In genomic region chr5:61055434-61056006, GRCh38 we compare ENCODE assay signal across 1 cellular context.
TF ChIP-seq lines count a peak whose summit lies in the region.

No MANE protein-coding gene starts in this region.

TF ChIP-seq in H1, 55 proteins besides CTCF, POLR2A, EP300 and RAD21 (continued from another document):
- TF ChIP-seq GABPA (IDR thresholded peaks at IDR 0.05; ENCODE audit: borderline replicate concordance, insufficient read depth, low read length) (no peak), TAF7 (optimal IDR thresholded peaks at IDR 0.05; ENCODE audit: borderline replicate concordance, low read depth, low read length) (no peak), SIX5 (IDR thresholded peaks at IDR 0.05; ENCODE audit: low read depth, low read length) (no peak), EGR1 (IDR thresholded peaks at IDR 0.05; ENCODE audit: borderline replicate concordance, low read depth, low read length) (no peak), PHF8 (conservative IDR thresholded peaks at IDR 0.05; ENCODE audit: low read depth, low read length) (no peak), SIRT6 (IDR thresholded peaks at IDR 0.05; ENCODE audit: low read length) (no peak), KDM5A (IDR thresholded peaks at IDR 0.05; ENCODE audit: low read length) (no peak), TEAD4 (IDR thresholded peaks at IDR 0.05; ENCODE audit: low read depth, low read length) (no peak), SP2 (IDR thresholded peaks at IDR 0.05; ENCODE audit: low read length) (no peak), MAFK (IDR thresholded peaks at IDR 0.05; ENCODE audit: low read depth, low read length) (no peak), SRF (IDR thresholded peaks at IDR 0.05; ENCODE audit: low read depth, low read length) (no peak), KDM4A (IDR thresholded peaks at IDR 0.05; ENCODE audit: low read depth, low read length, severe bottlenecking) (no peak), BCL11A (IDR thresholded peaks at IDR 0.05; ENCODE audit: low read depth in 2 of 2, low read length in 2 of 2) (no peak), FOSL1 (IDR thresholded peaks at IDR 0.05; ENCODE audit: insufficient read depth, low read depth, low read length) (no peak), BRCA1 (IDR thresholded peaks at IDR 0.05; ENCODE audit: low read depth, low read length) (no peak), RFX5 (IDR thresholded peaks at IDR 0.05; ENCODE audit: borderline replicate concordance, low read depth, low read length) (no peak)
- TF ChIP-seq, protein P1, sequence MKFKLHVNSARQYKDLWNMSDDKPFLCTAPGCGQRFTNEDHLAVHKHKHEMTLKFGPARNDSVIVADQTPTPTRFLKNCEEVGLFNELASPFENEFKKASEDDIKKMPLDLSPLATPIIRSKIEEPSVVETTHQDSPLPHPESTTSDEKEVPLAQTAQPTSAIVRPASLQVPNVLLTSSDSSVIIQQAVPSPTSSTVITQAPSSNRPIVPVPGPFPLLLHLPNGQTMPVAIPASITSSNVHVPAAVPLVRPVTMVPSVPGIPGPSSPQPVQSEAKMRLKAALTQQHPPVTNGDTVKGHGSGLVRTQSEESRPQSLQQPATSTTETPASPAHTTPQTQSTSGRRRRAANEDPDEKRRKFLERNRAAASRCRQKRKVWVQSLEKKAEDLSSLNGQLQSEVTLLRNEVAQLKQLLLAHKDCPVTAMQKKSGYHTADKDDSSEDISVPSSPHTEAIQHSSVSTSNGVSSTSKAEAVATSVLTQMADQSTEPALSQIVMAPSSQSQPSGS (IDR thresholded peaks at IDR 0.05; ENCODE audit: low read length): no peak
- TF ChIP-seq, protein P2, sequence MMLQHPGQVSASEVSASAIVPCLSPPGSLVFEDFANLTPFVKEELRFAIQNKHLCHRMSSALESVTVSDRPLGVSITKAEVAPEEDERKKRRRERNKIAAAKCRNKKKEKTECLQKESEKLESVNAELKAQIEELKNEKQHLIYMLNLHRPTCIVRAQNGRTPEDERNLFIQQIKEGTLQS (IDR thresholded peaks at IDR 0.05; ENCODE audit: insufficient read depth, low read depth, low read length): no peak
- TF ChIP-seq, protein P3, sequence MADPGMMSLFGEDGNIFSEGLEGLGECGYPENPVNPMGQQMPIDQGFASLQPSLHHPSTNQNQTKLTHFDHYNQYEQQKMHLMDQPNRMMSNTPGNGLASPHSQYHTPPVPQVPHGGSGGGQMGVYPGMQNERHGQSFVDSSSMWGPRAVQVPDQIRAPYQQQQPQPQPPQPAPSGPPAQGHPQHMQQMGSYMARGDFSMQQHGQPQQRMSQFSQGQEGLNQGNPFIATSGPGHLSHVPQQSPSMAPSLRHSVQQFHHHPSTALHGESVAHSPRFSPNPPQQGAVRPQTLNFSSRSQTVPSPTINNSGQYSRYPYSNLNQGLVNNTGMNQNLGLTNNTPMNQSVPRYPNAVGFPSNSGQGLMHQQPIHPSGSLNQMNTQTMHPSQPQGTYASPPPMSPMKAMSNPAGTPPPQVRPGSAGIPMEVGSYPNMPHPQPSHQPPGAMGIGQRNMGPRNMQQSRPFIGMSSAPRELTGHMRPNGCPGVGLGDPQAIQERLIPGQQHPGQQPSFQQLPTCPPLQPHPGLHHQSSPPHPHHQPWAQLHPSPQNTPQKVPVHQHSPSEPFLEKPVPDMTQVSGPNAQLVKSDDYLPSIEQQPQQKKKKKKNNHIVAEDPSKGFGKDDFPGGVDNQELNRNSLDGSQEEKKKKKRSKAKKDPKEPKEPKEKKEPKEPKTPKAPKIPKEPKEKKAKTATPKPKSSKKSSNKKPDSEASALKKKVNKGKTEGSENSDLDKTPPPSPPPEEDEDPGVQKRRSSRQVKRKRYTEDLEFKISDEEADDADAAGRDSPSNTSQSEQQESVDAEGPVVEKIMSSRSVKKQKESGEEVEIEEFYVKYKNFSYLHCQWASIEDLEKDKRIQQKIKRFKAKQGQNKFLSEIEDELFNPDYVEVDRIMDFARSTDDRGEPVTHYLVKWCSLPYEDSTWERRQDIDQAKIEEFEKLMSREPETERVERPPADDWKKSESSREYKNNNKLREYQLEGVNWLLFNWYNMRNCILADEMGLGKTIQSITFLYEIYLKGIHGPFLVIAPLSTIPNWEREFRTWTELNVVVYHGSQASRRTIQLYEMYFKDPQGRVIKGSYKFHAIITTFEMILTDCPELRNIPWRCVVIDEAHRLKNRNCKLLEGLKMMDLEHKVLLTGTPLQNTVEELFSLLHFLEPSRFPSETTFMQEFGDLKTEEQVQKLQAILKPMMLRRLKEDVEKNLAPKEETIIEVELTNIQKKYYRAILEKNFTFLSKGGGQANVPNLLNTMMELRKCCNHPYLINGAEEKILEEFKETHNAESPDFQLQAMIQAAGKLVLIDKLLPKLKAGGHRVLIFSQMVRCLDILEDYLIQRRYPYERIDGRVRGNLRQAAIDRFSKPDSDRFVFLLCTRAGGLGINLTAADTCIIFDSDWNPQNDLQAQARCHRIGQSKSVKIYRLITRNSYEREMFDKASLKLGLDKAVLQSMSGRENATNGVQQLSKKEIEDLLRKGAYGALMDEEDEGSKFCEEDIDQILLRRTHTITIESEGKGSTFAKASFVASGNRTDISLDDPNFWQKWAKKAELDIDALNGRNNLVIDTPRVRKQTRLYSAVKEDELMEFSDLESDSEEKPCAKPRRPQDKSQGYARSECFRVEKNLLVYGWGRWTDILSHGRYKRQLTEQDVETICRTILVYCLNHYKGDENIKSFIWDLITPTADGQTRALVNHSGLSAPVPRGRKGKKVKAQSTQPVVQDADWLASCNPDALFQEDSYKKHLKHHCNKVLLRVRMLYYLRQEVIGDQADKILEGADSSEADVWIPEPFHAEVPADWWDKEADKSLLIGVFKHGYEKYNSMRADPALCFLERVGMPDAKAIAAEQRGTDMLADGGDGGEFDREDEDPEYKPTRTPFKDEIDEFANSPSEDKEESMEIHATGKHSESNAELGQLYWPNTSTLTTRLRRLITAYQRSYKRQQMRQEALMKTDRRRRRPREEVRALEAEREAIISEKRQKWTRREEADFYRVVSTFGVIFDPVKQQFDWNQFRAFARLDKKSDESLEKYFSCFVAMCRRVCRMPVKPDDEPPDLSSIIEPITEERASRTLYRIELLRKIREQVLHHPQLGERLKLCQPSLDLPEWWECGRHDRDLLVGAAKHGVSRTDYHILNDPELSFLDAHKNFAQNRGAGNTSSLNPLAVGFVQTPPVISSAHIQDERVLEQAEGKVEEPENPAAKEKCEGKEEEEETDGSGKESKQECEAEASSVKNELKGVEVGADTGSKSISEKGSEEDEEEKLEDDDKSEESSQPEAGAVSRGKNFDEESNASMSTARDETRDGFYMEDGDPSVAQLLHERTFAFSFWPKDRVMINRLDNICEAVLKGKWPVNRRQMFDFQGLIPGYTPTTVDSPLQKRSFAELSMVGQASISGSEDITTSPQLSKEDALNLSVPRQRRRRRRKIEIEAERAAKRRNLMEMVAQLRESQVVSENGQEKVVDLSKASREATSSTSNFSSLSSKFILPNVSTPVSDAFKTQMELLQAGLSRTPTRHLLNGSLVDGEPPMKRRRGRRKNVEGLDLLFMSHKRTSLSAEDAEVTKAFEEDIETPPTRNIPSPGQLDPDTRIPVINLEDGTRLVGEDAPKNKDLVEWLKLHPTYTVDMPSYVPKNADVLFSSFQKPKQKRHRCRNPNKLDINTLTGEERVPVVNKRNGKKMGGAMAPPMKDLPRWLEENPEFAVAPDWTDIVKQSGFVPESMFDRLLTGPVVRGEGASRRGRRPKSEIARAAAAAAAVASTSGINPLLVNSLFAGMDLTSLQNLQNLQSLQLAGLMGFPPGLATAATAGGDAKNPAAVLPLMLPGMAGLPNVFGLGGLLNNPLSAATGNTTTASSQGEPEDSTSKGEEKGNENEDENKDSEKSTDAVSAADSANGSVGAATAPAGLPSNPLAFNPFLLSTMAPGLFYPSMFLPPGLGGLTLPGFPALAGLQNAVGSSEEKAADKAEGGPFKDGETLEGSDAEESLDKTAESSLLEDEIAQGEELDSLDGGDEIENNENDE (IDR thresholded peaks at IDR 0.05; ENCODE audit: insufficient replicate concordance, low read length): no peak
TF ChIP-seq in H1: peak in this region for 0.
